Comparison of ENCODE assay signal across 9 cellular contexts in the genomic region with DNA sequence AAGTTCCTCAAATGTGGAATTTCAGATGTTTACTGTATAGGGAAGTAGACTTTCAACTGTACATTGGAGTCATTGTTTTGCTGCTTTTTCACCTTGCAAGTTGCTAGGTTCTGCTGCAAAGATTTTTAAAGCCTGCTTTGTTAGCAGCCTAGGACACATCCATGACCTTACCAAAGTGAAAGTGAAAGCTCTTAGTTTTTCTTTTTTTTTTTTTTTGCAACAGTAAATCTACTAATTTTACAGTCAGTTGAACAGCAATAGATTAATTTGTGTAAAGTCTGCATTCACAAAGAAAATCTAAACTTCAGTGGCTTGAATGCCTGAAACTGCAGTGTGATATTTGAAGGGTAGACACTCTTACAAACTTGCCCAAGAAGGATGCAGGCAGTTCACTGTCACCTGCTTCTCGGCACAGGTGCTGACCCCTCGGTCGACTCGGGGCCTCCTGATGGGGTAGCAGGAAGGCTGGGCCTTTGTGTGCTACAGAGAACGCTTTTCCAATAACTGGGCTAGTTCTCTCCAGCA. TPM values are rescaled to one million over a fixed set of nuclear protein-coding genes. Genes with fewer than 3 reads are reported as not detected.
DNase-seq lines count a peak whose midpoint lies in the region; FAIRE-seq and TF ChIP-seq lines count a peak whose summit lies in the region.
"Had no signal": no experiment of that assay in that cellular context is flagged by ENCODE, and none has a peak within 500 bp of the region (broad histone marks: within the 10 kb centered on the region; RNA-seq: fewer than 3 reads in every experiment).

No MANE protein-coding gene starts in this region.

- TF ChIP-seq CTCF in endothelial cell of umbilical vein (IDR thresholded peaks at IDR 0.05; ENCODE audit: extremely low read depth in 1 of 2, insufficient read depth in 1 of 2, low read depth in 1 of 2, low read length in 2 of 2) = no peak
- TF ChIP-seq CTCF in BE2C (IDR thresholded peaks at IDR 0.05; ENCODE audit: low read depth, low read length) = no peak

- H3K4me3 ChIP-seq in endothelial cell of umbilical vein (replicated peaks in 1 of 3; ENCODE audit: insufficient read depth in 1 of 3, low read depth in 1 of 3, low read length in 3 of 3) = no peak overlapping the region
- peak overlapping the region; percentile 20 to 42 for H3K4me3 ChIP-seq in small intestine (ENCODE audit: low read depth in 1 of 2, low read length in 2 of 2)
- H3K4me3 ChIP-seq in BE2C (ENCODE audit: low read depth, low read length) = no peak overlapping the region

- H3K36me3 ChIP-seq in endothelial cell of umbilical vein (ENCODE audit: control insufficient read depth in 2 of 2, extremely low read depth in 1 of 2, insufficient read depth in 2 of 2, low read length in 2 of 2) (no peaks in the 10 kb centered on the region), small intestine (ENCODE audit: control insufficient read depth in 2 of 2, insufficient read depth in 2 of 2, low read length in 2 of 2) (no peaks in the 10 kb centered on the region), BE2C (no peaks in the 10 kb centered on the region)

- H3K79me2 ChIP-seq in endothelial cell of umbilical vein (ENCODE audit: control insufficient read depth, insufficient read depth, low read length) = no peaks in the 10 kb centered on the region

- DNase-seq in DMS153 treated with DMSO at 0.1 percent for 48 hours (lab: John Stamatoyannopoulos, UW; ENCODE audit: unreplicated experiment) = peak; percentile 1
- no peak for DNase-seq in DMS153 (lab: John Stamatoyannopoulos, UW)
- DNase-seq in RPMI7951 (ENCODE audit: low read depth) = peak; percentile 13
- DNase-seq in endothelial cell of umbilical vein (ENCODE audit: low read depth, low spot score) = no peak
- peak; percentile 56 for DNase-seq in small intestine
- no peak for DNase-seq in BE2C
- no peak for DNase-seq in HTR-8/SVneo (ENCODE audit: insufficient read length, low spot score)
- DNase-seq in RKO (ENCODE audit: low spot score) = no peak

- FAIRE-seq in endothelial cell of umbilical vein (lab: Jason Lieb, UNC) (no peak), small intestine (lab: Jason Lieb, UNC) (no peak), HTR-8/SVneo (lab: Jason Lieb, UNC) (no peak)

- H3K27me3 ChIP-seq in endothelial cell of umbilical vein (ENCODE audit: control insufficient read depth in 2 of 2, insufficient read depth in 2 of 2, low read length in 2 of 2) (peaks cover 7 to 20% of the 10 kb centered on the region in 2 experiments), small intestine (ENCODE audit: control insufficient read depth in 2 of 2, insufficient read depth in 2 of 2, low read length in 2 of 2) (no peaks in the 10 kb centered on the region), BE2C (peaks cover 9% of the 10 kb centered on the region; the same call in 1 of the 2 replicates)

- CTCF ChIA-PET in endothelial cell of umbilical vein (lab: Charles Lee) = interaction anchor here (0.7 to 4.1 kb wide), 5 partner anchors 10 to 499 kb away, joined by 3 to 20 read pairs (median 4); no protein-coding TSS in a partner anchor

- H3K9me1 ChIP-seq in endothelial cell of umbilical vein (replicated peaks; ENCODE audit: control insufficient read depth, extremely low read depth, insufficient read depth, low read length) = no peaks in the 10 kb centered on the region

- no peak overlapping the region for H3K9ac ChIP-seq in endothelial cell of umbilical vein (replicated peaks; ENCODE audit: extremely low read depth, insufficient read depth, low read length)

- POLR2A ChIA-PET in endothelial cell of umbilical vein (lab: Charles Lee) = no interaction called here

- H2AFZ ChIP-seq in endothelial cell of umbilical vein (ENCODE audit: low read depth, low read length) = peak overlapping the region; percentile 93

- H3K27ac ChIP-seq in endothelial cell of umbilical vein (ENCODE audit: insufficient read depth, low read depth, low read length) (no peak overlapping the region), small intestine (ENCODE audit: low read depth in 1 of 2, low read length in 1 of 2) (peak overlapping the region; percentile 73 to 92)
- H3K27ac ChIP-seq: 22Rv1 had no signal

- no TSS peak for BruUV-seq in endothelial cell of umbilical vein (replicated peaks; lab: Mats Ljungman, UMichigan)

- TF ChIP-seq POLR2A in endothelial cell of umbilical vein (IDR thresholded peaks at IDR 0.05; ENCODE audit: low read depth, low read length) = no peak

- dilution Hi-C loops in endothelial cell of umbilical vein (cut with MboI; ENCODE audit: extremely low pct_ligation_motif_present, low sequenced_read_pairs) = no loop called here

- H3K4me1 ChIP-seq in endothelial cell of umbilical vein (ENCODE audit: control insufficient read depth, extremely low read depth, insufficient read depth, low read length) = peaks cover 7% of the 10 kb centered on the region
- peaks cover 2 to 3% of the 10 kb centered on the region in 2 donors for H3K4me1 ChIP-seq in small intestine (ENCODE audit: control insufficient read depth in 2 of 2, insufficient read depth in 1 of 2, low read depth in 1 of 2, low read length in 1 of 2)
- H3K4me1 ChIP-seq in BE2C = no peaks in the 10 kb centered on the region

- H3K9me3 ChIP-seq in endothelial cell of umbilical vein (replicated peaks; ENCODE audit: control insufficient read depth, insufficient read depth, low read length) (no peaks in the 10 kb centered on the region), small intestine (ENCODE audit: control insufficient read depth, low read depth) (no peaks in the 10 kb centered on the region), BE2C (no peaks in the 10 kb centered on the region)

- peak overlapping the region; percentile 58 for H3K4me2 ChIP-seq in endothelial cell of umbilical vein (ENCODE audit: insufficient read depth, low read length)

- H4K20me1 ChIP-seq in endothelial cell of umbilical vein (replicated peaks; ENCODE audit: control insufficient read depth, extremely low read depth, insufficient read depth, low read length) = no peaks in the 10 kb centered on the region

- intact Hi-C loops in endothelial cell of umbilical vein (cut with micrococcal nuclease) = no loop called here

- 6 to 10% (median 7%) methylated on average over 5 of the region's 5 CpGs for WGBS in small intestine, 3 donors

TF ChIP-seq in endothelial cell of umbilical vein, 7 proteins besides CTCF, POLR2A, EP300 and RAD21:
- TF ChIP-seq MAX (IDR thresholded peaks at IDR 0.05; ENCODE audit: insufficient read depth, insufficient read length) = no peak
- no peak for TF ChIP-seq FOS (IDR thresholded peaks at IDR 0.05; ENCODE audit: borderline replicate concordance, insufficient read depth, low read length)
- no peak for TF ChIP-seq MYC (IDR thresholded peaks at IDR 0.05; ENCODE audit: low read depth, low read length)
- no peak for TF ChIP-seq JUN (IDR thresholded peaks at IDR 0.05; ENCODE audit: borderline replicate concordance, insufficient read depth, insufficient read length, low read depth)
- TF ChIP-seq EZH2 (IDR thresholded peaks at IDR 0.05; ENCODE audit: borderline replicate concordance, low read depth, low read length, severe bottlenecking) = no peak
- no peak for TF ChIP-seq POLR2AphosphoS5 (IDR thresholded peaks at IDR 0.05; ENCODE audit: insufficient read depth, low read depth, low read length)
- TF ChIP-seq GATA2 (IDR thresholded peaks at IDR 0.05; ENCODE audit: insufficient read depth, insufficient read length, low read depth, low read length) = no peak

RNA-seq across cellular contexts. Expression of gene MTIF3, which starts 5.0 kb away (rescaled TPM):
- total RNA-seq in RPMI7951 (2014; rRNA removed; shearing (Covaris generic)) = 64.7 and 83.4 TPM in 2 replicates
- total RNA-seq in endothelial cell of umbilical vein = 23.5 and 36.1 TPM in 2 replicates
- polyA plus RNA-seq in endothelial cell of umbilical vein = 36.6 and 37.5 TPM in 2 replicates
- polyA plus RNA-seq in endothelial cell of umbilical vein (2011; cell fraction: cytosol; rRNA removed) = 55.8 and 71.7 TPM in 2 replicates
- polyA plus RNA-seq in endothelial cell of umbilical vein (2011; cell fraction: nucleus; rRNA removed) = 49.4 and 50.3 TPM in 2 replicates
- 47.9 and 76.3 TPM in 2 replicates for polyA plus RNA-seq in endothelial cell of umbilical vein (2012)
- polyA minus RNA-seq in endothelial cell of umbilical vein = 13.1 and 15.0 TPM in 2 replicates
- 10.9 TPM for polyA minus RNA-seq in endothelial cell of umbilical vein (2011; cell fraction: cytosol; rRNA and poly(A)+ RNA removed)
- 13.8 and 14.2 TPM in 2 replicates for polyA minus RNA-seq in endothelial cell of umbilical vein (2011; cell fraction: nucleus; rRNA and poly(A)+ RNA removed)
- 100 to 1,000 TPM in 2 of 3 donors, 10 to 100 TPM in 1; 82.2 to 149 (median 138) TPM for polyA plus RNA-seq in small intestine
- 71.1 TPM for polyA plus RNA-seq in BE2C (2012; ENCODE audit: insufficient read depth, insufficient read length, low read depth)

RNA-seq across cellular contexts. Expression of gene GTF3A, which starts 31.0 kb away (rescaled TPM):
- 168 and 185 TPM in 2 replicates for total RNA-seq in RPMI7951 (2014; rRNA removed; shearing (Covaris generic))
- total RNA-seq in endothelial cell of umbilical vein = 71.2 and 73.3 TPM in 2 replicates
- polyA plus RNA-seq in endothelial cell of umbilical vein (37.9 and 47.6 TPM in 2 replicates), small intestine (100 to 1,000 TPM in 2 of 3 donors, 10 to 100 TPM in 1; 98.2 to 129 (median 126) TPM)
- polyA plus RNA-seq in endothelial cell of umbilical vein (2011; cell fraction: cytosol; rRNA removed) = 67.4 and 69.1 TPM in 2 replicates
- polyA plus RNA-seq in endothelial cell of umbilical vein (2011; cell fraction: nucleus; rRNA removed) = 28.7 and 35.9 TPM in 2 replicates
- 95.9 and 119 TPM in 2 replicates for polyA plus RNA-seq in endothelial cell of umbilical vein (2012)
- 27.6 and 33.6 TPM in 2 replicates for polyA minus RNA-seq in endothelial cell of umbilical vein
- polyA minus RNA-seq in endothelial cell of umbilical vein (2011; cell fraction: cytosol; rRNA and poly(A)+ RNA removed) = 50.7 TPM
- 9.8 and 13.6 TPM in 2 replicates for polyA minus RNA-seq in endothelial cell of umbilical vein (2011; cell fraction: nucleus; rRNA and poly(A)+ RNA removed)
- 174 TPM for polyA plus RNA-seq in BE2C (2012; ENCODE audit: insufficient read depth, insufficient read length, low read depth)

Comparison
In these comparisons a context has a peak if more than half of its experiments do, and no peak if none do; other contexts are left out.
1. DNase-seq: peak in DMS153 treated with DMSO at 0.1 percent for 48 hours (single experiment), RPMI7951 (single experiment) and small intestine (single experiment); none in DMS153 (single experiment), endothelial cell of umbilical vein (single experiment), BE2C (single experiment), HTR-8/SVneo (single experiment) and RKO (single experiment).
2. H3K4me3 ChIP-seq: peak in small intestine (2 of 2); none in endothelial cell of umbilical vein (0 of 3) and BE2C (single experiment).